Comparison of ENCODE assay signal across 28 cellular contexts in the genomic region with DNA sequence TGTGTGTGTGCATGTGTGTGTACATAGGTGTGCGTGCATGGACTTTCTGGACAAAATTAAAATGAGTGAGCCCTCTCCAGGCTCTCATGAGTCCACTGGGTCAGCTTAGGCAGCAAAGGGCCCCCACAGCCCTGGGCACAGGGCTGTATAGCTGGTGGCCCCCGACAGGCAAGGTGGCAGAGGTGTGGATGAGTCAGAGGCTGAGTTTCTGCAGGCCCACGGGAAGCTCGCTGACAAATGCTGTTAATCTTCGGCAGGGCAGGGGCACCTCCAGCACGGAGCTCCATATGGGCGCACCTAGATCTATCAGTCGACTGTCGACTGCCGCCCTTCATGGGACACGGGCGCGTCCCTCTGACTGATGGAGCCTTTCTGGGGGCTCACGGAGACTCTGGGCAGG.
"Had no signal": no experiment of that assay in that cellular context is flagged by ENCODE, and none has a peak within 500 bp of the region (broad histone marks: within the 10 kb centered on the region; RNA-seq: fewer than 3 reads in every experiment).

No MANE protein-coding gene starts in this region.

- H3K4me1 ChIP-seq: adrenal gland, body of pancreas, esophagus muscularis mucosa, foreskin keratinocyte, gastrocnemius medialis, heart right ventricle had no signal

- H3K27ac ChIP-seq: adrenal gland, body of pancreas, esophagus muscularis mucosa, foreskin keratinocyte, gastrocnemius medialis, heart right ventricle had no signal

- H3K9me3 ChIP-seq: adrenal gland, body of pancreas, esophagus muscularis mucosa, gastrocnemius medialis, heart right ventricle had no signal

- H3K27me3 ChIP-seq: adrenal gland, body of pancreas, foreskin keratinocyte, gastrocnemius medialis had no signal

- ATAC-seq: activated naive CD4-positive, alpha-beta T cell treated with anti-CD3 and anti-CD28 coated beads, Interleukin-2, amount 50 U/mL, for 72 hours; activated T-cell treated with anti-CD3 and anti-CD28 coated beads, Interleukin-2, amount 50 U/mL, for 72 hours; body of pancreas; effector memory CD8-positive, alpha-beta T cell; foreskin keratinocyte; gastrocnemius medialis; heart right ventricle; WTC11 had no signal

- H3K36me3 ChIP-seq: adrenal gland, esophagus muscularis mucosa, gastrocnemius medialis, heart right ventricle had no signal

- DNase-seq: activated CD4-positive, alpha-beta memory T cell treated with anti-CD3 and anti-CD28 coated beads, Interleukin-2, amount 10 ng/mL, durations not matched to agents 7 days and 5 days; activated CD4-positive, alpha-beta T cell treated with anti-CD3 and anti-CD28 coated beads for 1 hour; activated CD4-positive, alpha-beta T cell treated with anti-CD3 and anti-CD28 coated beads for 4 hours; activated CD4-positive, alpha-beta T cell treated with anti-CD3 and anti-CD28 coated beads, Interleukin-2, amount 10 ng/mL, durations not matched to agents 7 days and 5 days; activated CD4-positive, alpha-beta T cell treated with anti-CD3 and anti-CD28 coated beads, Interleukin-2, amount 50 U/mL, for 4 hours; activated CD8-positive, alpha-beta memory T cell treated with anti-CD3 and anti-CD28 coated beads, Interleukin-2, amount 50 U/mL, for 48 hours; activated gamma-delta T cell; activated naive CD4-positive, alpha-beta T cell; activated naive CD4-positive, alpha-beta T cell treated with anti-CD3 and anti-CD28 coated beads, Interleukin-2, amount 10 ng/mL, durations not matched to agents 7 days and 5 days; activated T-cell treated with anti-CD3 and anti-CD28 coated beads for 4 hours; activated T-cell treated with anti-CD3 and anti-CD28 coated beads, Interleukin-2, amount 50 U/mL, for 24 hours; activated T-cell treated with anti-CD3 and anti-CD28 coated beads, Interleukin-2, amount 50 U/mL, for 72 hours; adrenal gland; amygdala; aorta; body of pancreas; cortex of kidney; dermis blood vessel endothelial cell; effector CD4-positive, alpha-beta T cell; effector memory CD8-positive, alpha-beta T cell; erythroblast; foreskin keratinocyte; gastrocnemius medialis; heart right ventricle; T-helper 2 cell had no signal

- H3K4me3 ChIP-seq: adrenal gland, body of pancreas, esophagus muscularis mucosa, gastrocnemius medialis, heart right ventricle had no signal
